Comparison of ENCODE assay signal across 8 cellular contexts in the genomic region with DNA sequence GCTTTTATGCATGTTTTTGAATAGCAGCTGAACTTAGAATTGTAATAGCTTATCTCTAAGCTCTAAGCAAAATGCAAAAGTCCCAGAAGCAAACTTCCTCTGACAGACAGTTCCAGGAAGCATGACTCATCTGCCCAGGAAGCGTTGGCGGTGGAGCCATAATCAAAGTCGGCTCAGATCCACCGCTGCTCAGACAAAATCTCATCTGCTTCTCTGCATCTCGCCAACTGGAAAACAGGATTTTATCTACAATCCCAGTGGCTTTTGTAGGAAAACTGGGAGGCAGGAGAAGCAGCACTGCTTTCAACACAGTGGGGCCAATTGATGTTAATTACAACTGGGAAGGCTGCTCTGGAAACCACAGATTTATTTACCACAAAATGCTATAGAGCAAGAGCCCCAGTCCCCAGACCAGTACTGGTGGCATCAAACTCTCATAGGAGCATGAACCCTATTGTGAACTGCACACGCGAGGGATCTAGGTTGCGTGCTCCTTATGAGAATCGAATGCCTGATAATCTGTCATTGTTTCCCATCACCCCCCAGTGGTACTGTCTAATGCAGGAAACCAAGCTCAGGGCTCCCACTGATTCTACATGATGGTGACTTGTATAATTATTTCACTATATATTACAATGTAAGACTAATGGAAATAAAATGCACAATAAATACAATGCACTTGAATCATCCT.
A peak's percentile ranks its signal among the peaks of the same experiment; 100 is the strongest.
DNase-seq lines count a peak whose midpoint lies in the region; ATAC-seq and TF ChIP-seq lines count a peak whose summit lies in the region.

No MANE protein-coding gene starts in this region.

- in situ Hi-C loops in GM23248 (cut with MboI) = no loop called here

- H2AFZ ChIP-seq in GM23248 = peak overlapping the region; percentile 22; the same call in 1 of the 2 replicates

- intact Hi-C loops in heart left ventricle (cut with DNase I) = loop anchor here in 1 of 10 donors (10.0 kb wide), 1 partner anchor 175 kb away; a partner anchor contains a TSS
- intact Hi-C loops in sciatic nerve (cut with DNase I) = no loop called here

- H3K27me3 ChIP-seq in GM23248 (replicated peaks; ENCODE audit: insufficient read depth) (no peaks in the 10 kb centered on the region), heart left ventricle (no peaks in the 10 kb centered on the region)

- peaks cover 37% of the 10 kb centered on the region for H3F3A ChIP-seq in GM23248 (ENCODE audit: insufficient read depth)

- DNase-seq in GM23248 (peak; percentile 94), heart left ventricle (peak; percentile 76 to 84 (median 81)), sciatic nerve (ENCODE audit: low spot score) (peak; percentile 79), DMS153 (lab: John Stamatoyannopoulos, UW) (no peak), NCI-H128 (lab: John Stamatoyannopoulos, UW; ENCODE audit: unreplicated experiment) (no peak), SHP77 treated with DMSO at 0.1 percent for 48 hours (lab: John Stamatoyannopoulos, UW) (no peak)

- H3K9me3 ChIP-seq in GM23248 (ENCODE audit: low read depth) (no peaks in the 10 kb centered on the region), heart left ventricle (no peaks in the 10 kb centered on the region)

- H3K27me3 Mint-ChIP-seq in activated naive CD4-positive, alpha-beta T cell treated with anti-CD3 and anti-CD28 coated beads, Interleukin-2, amount 50 U/mL, for 24 hours = no peaks in the 10 kb centered on the region

- H3K27ac ChIP-seq in GM23248 (peak overlapping the region; percentile 99), heart left ventricle (peak overlapping the region; percentile 19 to 88 (median 68))

- H3K27ac Mint-ChIP-seq in activated naive CD4-positive, alpha-beta T cell treated with anti-CD3 and anti-CD28 coated beads, Interleukin-2, amount 50 U/mL, for 24 hours = peak overlapping the region; percentile 98

- peaks cover 43% of the 10 kb centered on the region for H3K4me1 ChIP-seq in GM23248 (ENCODE audit: insufficient read depth)
- peaks cover 3 to 86% (median 37%) of the 10 kb centered on the region in 12 donors for H3K4me1 ChIP-seq in heart left ventricle

- TF ChIP-seq POLR2A in heart left ventricle (IDR thresholded peaks at IDR 0.05) = no peak

- no peaks in the 10 kb centered on the region for H4K20me1 ChIP-seq in GM23248 (ENCODE audit: insufficient read depth)

- peaks cover 4% of the 10 kb centered on the region for H3K36me3 Mint-ChIP-seq in activated naive CD4-positive, alpha-beta T cell treated with anti-CD3 and anti-CD28 coated beads, Interleukin-2, amount 50 U/mL, for 24 hours

- WGBS in GM23248 (ENCODE audit: low coverage in 1 of 2, low lambda C conversion rate in 2 of 2, missing lambda C conversion rate in 2 of 2), 2 experiments = 2 to 6% methylated on average over 9 of the region's 9 CpGs
- 39 to 52% (median 45%) methylated on average over 9 of the region's 9 CpGs for WGBS in heart left ventricle, 4 donors

- peak overlapping the region; percentile 59 for H3K4me3 ChIP-seq in GM23248
- H3K4me3 ChIP-seq in heart left ventricle = peak overlapping the region in 6 of 12 donors; percentile 14 to 36 (median 18)

- no peak for TF ChIP-seq CTCF in heart left ventricle (IDR thresholded peaks at IDR 0.05)

- peak overlapping the region; percentile 81 for H3K4me2 ChIP-seq in GM23248 (ENCODE audit: unreplicated experiment)

- no peaks in the 10 kb centered on the region for H3K9me3 Mint-ChIP-seq in activated naive CD4-positive, alpha-beta T cell treated with anti-CD3 and anti-CD28 coated beads, Interleukin-2, amount 50 U/mL, for 24 hours

- no peaks in the 10 kb centered on the region for H3K9me2 ChIP-seq in GM23248 (ENCODE audit: insufficient read depth)

- no peaks in the 10 kb centered on the region for H3K79me2 ChIP-seq in GM23248 (ENCODE audit: insufficient read depth)

- H3K4me3 Mint-ChIP-seq in activated naive CD4-positive, alpha-beta T cell treated with anti-CD3 and anti-CD28 coated beads, Interleukin-2, amount 50 U/mL, for 24 hours = peak overlapping the region; percentile 85

- H3K36me3 ChIP-seq in GM23248 (ENCODE audit: low read depth) = no peaks in the 10 kb centered on the region
- H3K36me3 ChIP-seq in heart left ventricle = no peaks in the 10 kb centered on the region

- peak overlapping the region; percentile 78 for H3K9ac ChIP-seq in GM23248

- H3K4me1 Mint-ChIP-seq in activated naive CD4-positive, alpha-beta T cell treated with anti-CD3 and anti-CD28 coated beads, Interleukin-2, amount 50 U/mL, for 24 hours = peaks cover 88% of the 10 kb centered on the region

- ATAC-seq in SK-N-SH treated with all-trans-retinoic acid at 6 μM for 48 hours = peak; percentile 67
- ATAC-seq in heart left ventricle = peak; percentile 77 to 90 (median 84)
- peak; percentile 90 for ATAC-seq in sciatic nerve

TF ChIP-seq in SK-N-SH treated with all-trans-retinoic acid at 6 μM for 48 hours, 23 proteins besides CTCF, POLR2A, EP300 and RAD21:
- TF ChIP-seq RARB (CRISPR knock-in tag; IDR thresholded peaks at IDR 0.05) = no peak
- TF ChIP-seq ZC3H10 (CRISPR knock-in tag; IDR thresholded peaks at IDR 0.05) = no peak
- TF ChIP-seq ESRRG (CRISPR knock-in tag; IDR thresholded peaks at IDR 0.05) = no peak
- TF ChIP-seq ISL1 (CRISPR knock-in tag; IDR thresholded peaks at IDR 0.05) = peak; percentile 57
- no peak for TF ChIP-seq PPARA (CRISPR knock-in tag; IDR thresholded peaks at IDR 0.05; ENCODE audit: borderline replicate concordance)
- TF ChIP-seq, protein P1, sequence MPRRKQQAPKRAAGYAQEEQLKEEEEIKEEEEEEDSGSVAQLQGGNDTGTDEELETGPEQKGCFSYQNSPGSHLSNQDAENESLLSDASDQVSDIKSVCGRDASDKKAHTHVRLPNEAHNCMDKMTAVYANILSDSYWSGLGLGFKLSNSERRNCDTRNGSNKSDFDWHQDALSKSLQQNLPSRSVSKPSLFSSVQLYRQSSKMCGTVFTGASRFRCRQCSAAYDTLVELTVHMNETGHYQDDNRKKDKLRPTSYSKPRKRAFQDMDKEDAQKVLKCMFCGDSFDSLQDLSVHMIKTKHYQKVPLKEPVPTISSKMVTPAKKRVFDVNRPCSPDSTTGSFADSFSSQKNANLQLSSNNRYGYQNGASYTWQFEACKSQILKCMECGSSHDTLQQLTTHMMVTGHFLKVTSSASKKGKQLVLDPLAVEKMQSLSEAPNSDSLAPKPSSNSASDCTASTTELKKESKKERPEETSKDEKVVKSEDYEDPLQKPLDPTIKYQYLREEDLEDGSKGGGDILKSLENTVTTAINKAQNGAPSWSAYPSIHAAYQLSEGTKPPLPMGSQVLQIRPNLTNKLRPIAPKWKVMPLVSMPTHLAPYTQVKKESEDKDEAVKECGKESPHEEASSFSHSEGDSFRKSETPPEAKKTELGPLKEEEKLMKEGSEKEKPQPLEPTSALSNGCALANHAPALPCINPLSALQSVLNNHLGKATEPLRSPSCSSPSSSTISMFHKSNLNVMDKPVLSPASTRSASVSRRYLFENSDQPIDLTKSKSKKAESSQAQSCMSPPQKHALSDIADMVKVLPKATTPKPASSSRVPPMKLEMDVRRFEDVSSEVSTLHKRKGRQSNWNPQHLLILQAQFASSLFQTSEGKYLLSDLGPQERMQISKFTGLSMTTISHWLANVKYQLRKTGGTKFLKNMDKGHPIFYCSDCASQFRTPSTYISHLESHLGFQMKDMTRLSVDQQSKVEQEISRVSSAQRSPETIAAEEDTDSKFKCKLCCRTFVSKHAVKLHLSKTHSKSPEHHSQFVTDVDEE (CRISPR knock-in tag; IDR thresholded peaks at IDR 0.05) = 0 out of 2 replicates have a peak, but pooled peaks have one; percentile 27
- TF ChIP-seq, protein P2, sequence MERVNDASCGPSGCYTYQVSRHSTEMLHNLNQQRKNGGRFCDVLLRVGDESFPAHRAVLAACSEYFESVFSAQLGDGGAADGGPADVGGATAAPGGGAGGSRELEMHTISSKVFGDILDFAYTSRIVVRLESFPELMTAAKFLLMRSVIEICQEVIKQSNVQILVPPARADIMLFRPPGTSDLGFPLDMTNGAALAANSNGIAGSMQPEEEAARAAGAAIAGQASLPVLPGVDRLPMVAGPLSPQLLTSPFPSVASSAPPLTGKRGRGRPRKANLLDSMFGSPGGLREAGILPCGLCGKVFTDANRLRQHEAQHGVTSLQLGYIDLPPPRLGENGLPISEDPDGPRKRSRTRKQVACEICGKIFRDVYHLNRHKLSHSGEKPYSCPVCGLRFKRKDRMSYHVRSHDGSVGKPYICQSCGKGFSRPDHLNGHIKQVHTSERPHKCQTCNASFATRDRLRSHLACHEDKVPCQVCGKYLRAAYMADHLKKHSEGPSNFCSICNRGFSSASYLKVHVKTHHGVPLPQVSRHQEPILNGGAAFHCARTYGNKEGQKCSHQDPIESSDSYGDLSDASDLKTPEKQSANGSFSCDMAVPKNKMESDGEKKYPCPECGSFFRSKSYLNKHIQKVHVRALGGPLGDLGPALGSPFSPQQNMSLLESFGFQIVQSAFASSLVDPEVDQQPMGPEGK (CRISPR knock-in tag; IDR thresholded peaks at IDR 0.05; ENCODE audit: borderline replicate concordance) = no peak
- TF ChIP-seq, protein P3, sequence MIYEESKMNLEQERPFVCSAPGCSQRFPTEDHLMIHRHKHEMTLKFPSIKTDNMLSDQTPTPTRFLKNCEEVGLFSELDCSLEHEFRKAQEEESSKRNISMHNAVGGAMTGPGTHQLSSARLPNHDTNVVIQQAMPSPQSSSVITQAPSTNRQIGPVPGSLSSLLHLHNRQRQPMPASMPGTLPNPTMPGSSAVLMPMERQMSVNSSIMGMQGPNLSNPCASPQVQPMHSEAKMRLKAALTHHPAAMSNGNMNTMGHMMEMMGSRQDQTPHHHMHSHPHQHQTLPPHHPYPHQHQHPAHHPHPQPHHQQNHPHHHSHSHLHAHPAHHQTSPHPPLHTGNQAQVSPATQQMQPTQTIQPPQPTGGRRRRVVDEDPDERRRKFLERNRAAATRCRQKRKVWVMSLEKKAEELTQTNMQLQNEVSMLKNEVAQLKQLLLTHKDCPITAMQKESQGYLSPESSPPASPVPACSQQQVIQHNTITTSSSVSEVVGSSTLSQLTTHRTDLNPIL (CRISPR knock-in tag; IDR thresholded peaks at IDR 0.05; ENCODE audit: low read depth) = no peak
TF ChIP-seq in SK-N-SH treated with all-trans-retinoic acid at 6 μM for 48 hours: peak in this region for 2.

Comparison
In these comparisons a context has a peak if more than half of its experiments do, and no peak if none do; other contexts are left out.
1. DNase-seq: peak in GM23248 (single experiment), heart left ventricle (5 of 5) and sciatic nerve (single experiment); none in DMS153 (single experiment), NCI-H128 (single experiment) and SHP77 treated with DMSO at 0.1 percent for 48 hours (single experiment).
2. Peak in every context shown above with its lines, with median percentiles within 50 percentile points of each other: ATAC-seq.